Comparison of ENCODE assay signal across 11 cellular contexts in the genomic region with DNA sequence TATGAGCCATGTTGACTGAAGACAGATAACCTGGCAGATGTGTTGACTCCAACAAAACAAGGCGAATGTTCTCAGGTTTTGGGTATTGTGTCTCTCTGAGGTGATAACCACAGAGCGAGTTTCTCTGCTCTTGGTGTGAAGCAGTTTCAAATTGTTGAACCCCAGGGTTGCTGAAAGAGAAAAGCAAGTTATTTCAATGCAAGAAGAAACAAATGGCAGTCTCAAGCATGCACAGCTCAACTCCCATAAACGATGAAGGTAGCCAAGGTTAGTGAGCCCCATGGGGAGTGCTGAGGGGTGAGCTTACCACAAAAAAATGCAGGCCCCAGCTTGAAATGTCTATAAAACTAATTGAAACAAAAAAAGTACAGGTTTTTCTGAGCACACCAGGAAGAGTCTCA.
DNase-seq lines count a peak whose midpoint lies in the region; ATAC-seq and TF ChIP-seq lines count a peak whose summit lies in the region.
"Had no signal": no experiment of that assay in that cellular context is flagged by ENCODE, and none has a peak within 500 bp of the region (broad histone marks: within the 10 kb centered on the region; RNA-seq: fewer than 3 reads in every experiment).

No MANE protein-coding gene starts in this region.

- no peaks in the 10 kb centered on the region for H3K4me1 ChIP-seq in lower lobe of right lung

- no peak overlapping the region for H3K27ac ChIP-seq in lower lobe of right lung

- no peaks in the 10 kb centered on the region for H3K27me3 Mint-ChIP-seq in activated naive CD4-positive, alpha-beta T cell treated with anti-CD3 and anti-CD28 coated beads, Interleukin-2, amount 10 ng/mL, durations not matched to agents 7 days and 5 days
- H3K27me3 Mint-ChIP-seq in activated CD4-positive, alpha-beta memory T cell treated with anti-CD3 and anti-CD28 coated beads, Interleukin-2, amount 10 ng/mL, durations not matched to agents 7 days and 5 days: peaks cover 8% of the 10 kb centered on the region

- H3K9me3 ChIP-seq in lower lobe of right lung: no peaks in the 10 kb centered on the region

- no peaks in the 10 kb centered on the region for H3K36me3 Mint-ChIP-seq in activated naive CD4-positive, alpha-beta T cell treated with anti-CD3 and anti-CD28 coated beads, Interleukin-2, amount 10 ng/mL, durations not matched to agents 7 days and 5 days
- no peaks in the 10 kb centered on the region for H3K36me3 Mint-ChIP-seq in activated CD4-positive, alpha-beta memory T cell treated with anti-CD3 and anti-CD28 coated beads, Interleukin-2, amount 10 ng/mL, durations not matched to agents 7 days and 5 days (ENCODE audit: low read depth)

- no peaks in the 10 kb centered on the region for H3K9me3 Mint-ChIP-seq in activated naive CD4-positive, alpha-beta T cell treated with anti-CD3 and anti-CD28 coated beads, Interleukin-2, amount 10 ng/mL, durations not matched to agents 7 days and 5 days
- H3K9me3 Mint-ChIP-seq in activated CD4-positive, alpha-beta memory T cell treated with anti-CD3 and anti-CD28 coated beads, Interleukin-2, amount 10 ng/mL, durations not matched to agents 7 days and 5 days: no peaks in the 10 kb centered on the region

- no peak for DNase-seq in activated naive CD4-positive, alpha-beta T cell treated with anti-CD3 and anti-CD28 coated beads, Interleukin-2, amount 10 ng/mL, durations not matched to agents 7 days and 5 days
- no peak for DNase-seq in activated naive CD4-positive, alpha-beta T cell (lab: John Stamatoyannopoulos, UW)
- no peak for DNase-seq in activated CD4-positive, alpha-beta memory T cell treated with anti-CD3 and anti-CD28 coated beads, Interleukin-2, amount 10 ng/mL, durations not matched to agents 7 days and 5 days
- peak; percentile 28 for DNase-seq in glomerular visceral epithelial cell (ENCODE audit: extremely low spot score)
- no peak for DNase-seq in lower lobe of right lung
- no peak for DNase-seq in NCI-H1092 (lab: John Stamatoyannopoulos, UW)
- no peak for DNase-seq in NCI-H524 (lab: John Stamatoyannopoulos, UW)
- DNase-seq: NCI-H510A treated with DMSO at 0.1 percent for 48 hours; stimulated activated naive CD4-positive, alpha-beta T cell had no signal

- H3K4me1 Mint-ChIP-seq in activated naive CD4-positive, alpha-beta T cell treated with anti-CD3 and anti-CD28 coated beads, Interleukin-2, amount 10 ng/mL, durations not matched to agents 7 days and 5 days: peaks cover 16% of the 10 kb centered on the region
- peaks cover 21% of the 10 kb centered on the region for H3K4me1 Mint-ChIP-seq in activated CD4-positive, alpha-beta memory T cell treated with anti-CD3 and anti-CD28 coated beads, Interleukin-2, amount 10 ng/mL, durations not matched to agents 7 days and 5 days

- peak overlapping the region; percentile 45 for H3K27ac Mint-ChIP-seq in activated naive CD4-positive, alpha-beta T cell treated with anti-CD3 and anti-CD28 coated beads, Interleukin-2, amount 10 ng/mL, durations not matched to agents 7 days and 5 days
- peak overlapping the region; percentile 31 for H3K27ac Mint-ChIP-seq in activated CD4-positive, alpha-beta memory T cell treated with anti-CD3 and anti-CD28 coated beads, Interleukin-2, amount 10 ng/mL, durations not matched to agents 7 days and 5 days

- ATAC-seq in lower lobe of right lung: no peak
- no peak for ATAC-seq in activated CD4-positive, CD25-positive, alpha-beta regulatory T cell treated with anti-CD3 and anti-CD28 coated beads, Interleukin-2, amount 50 U/mL, for 24 hours

- no peak overlapping the region for H3K4me3 Mint-ChIP-seq in activated naive CD4-positive, alpha-beta T cell treated with anti-CD3 and anti-CD28 coated beads, Interleukin-2, amount 10 ng/mL, durations not matched to agents 7 days and 5 days
- no peak overlapping the region for H3K4me3 Mint-ChIP-seq in activated CD4-positive, alpha-beta memory T cell treated with anti-CD3 and anti-CD28 coated beads, Interleukin-2, amount 10 ng/mL, durations not matched to agents 7 days and 5 days
- H3K4me3 Mint-ChIP-seq: neural crest cell had no signal

- no peak overlapping the region for H3K4me3 ChIP-seq in lower lobe of right lung

- POLR2A ChIA-PET in activated CD4-positive, alpha-beta memory T cell treated with anti-CD3 and anti-CD28 coated beads, Interleukin-2, amount 10 ng/mL, durations not matched to agents 7 days and 5 days (lab: Charles Lee): no interaction called here

- TF ChIP-seq CTCF in lower lobe of right lung (IDR thresholded peaks at IDR 0.05): no peak

- CTCF ChIA-PET in activated naive CD4-positive, alpha-beta T cell treated with anti-CD3 and anti-CD28 coated beads, Interleukin-2, amount 10 ng/mL, durations not matched to agents 7 days and 5 days (lab: Charles Lee): no interaction called here
- CTCF ChIA-PET in activated CD4-positive, alpha-beta memory T cell treated with anti-CD3 and anti-CD28 coated beads, Interleukin-2, amount 10 ng/mL, durations not matched to agents 7 days and 5 days (lab: Charles Lee): no interaction called here

- intact Hi-C loops in lower lobe of right lung (cut with DNase I): no loop called here

- peaks cover 5% of the 10 kb centered on the region for H3K27me3 ChIP-seq in lower lobe of right lung (ENCODE audit: low read depth)

- H3K36me3 ChIP-seq in lower lobe of right lung: no peaks in the 10 kb centered on the region
